9 cellular contexts compared by ENCODE assay signal in the genomic region with DNA sequence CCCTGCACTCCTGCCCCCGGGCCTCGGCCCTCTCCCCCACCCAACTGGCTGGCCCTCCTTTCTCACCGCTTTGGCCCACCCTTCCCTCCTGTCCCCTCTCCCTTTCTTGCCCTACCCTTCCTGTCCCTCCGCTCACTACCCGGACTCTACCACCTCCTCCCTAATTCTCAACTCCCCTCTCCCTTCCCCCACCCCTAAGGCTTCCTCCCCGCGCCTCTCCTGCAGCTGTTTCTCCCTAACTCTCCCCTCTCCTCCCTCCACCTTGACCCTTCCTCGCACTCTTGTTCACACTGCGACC. TPM values are rescaled to one million over a fixed set of nuclear protein-coding genes. Genes with fewer than 3 reads are reported as not detected.
DNase-seq lines count a peak whose midpoint lies in the region; ATAC-seq and TF ChIP-seq lines count a peak whose summit lies in the region.
"Had no signal": no experiment of that assay in that cellular context is flagged by ENCODE, and none has a peak within 500 bp of the region (broad histone marks: within the 10 kb centered on the region; RNA-seq: fewer than 3 reads in every experiment).

No MANE protein-coding gene starts in this region.

- H3K9ac ChIP-seq in colonic mucosa (ENCODE audit: low read depth in 2 of 2, low read length in 2 of 2) = peak overlapping the region; percentile 70 to 87

- no peaks in the 10 kb centered on the region for H3K36me3 Mint-ChIP-seq in activated CD4-positive, alpha-beta memory T cell treated with anti-CD3 and anti-CD28 coated beads for 36 hours
- no peaks in the 10 kb centered on the region for H3K36me3 Mint-ChIP-seq in activated CD4-positive, alpha-beta memory T cell treated with anti-CD3 and anti-CD28 coated beads, Interleukin-2, amount 10 ng/mL, durations not matched to agents 7 days and 5 days (ENCODE audit: low read depth)
- H3K36me3 Mint-ChIP-seq in memory B cell = peaks cover 4% of the 10 kb centered on the region
- peaks cover 4% of the 10 kb centered on the region for H3K36me3 Mint-ChIP-seq in type B pancreatic cell

- peaks cover 25% of the 10 kb centered on the region for H3K27me3 Mint-ChIP-seq in activated CD4-positive, alpha-beta memory T cell treated with anti-CD3 and anti-CD28 coated beads for 36 hours
- H3K27me3 Mint-ChIP-seq in activated CD4-positive, alpha-beta memory T cell treated with anti-CD3 and anti-CD28 coated beads, Interleukin-2, amount 10 ng/mL, durations not matched to agents 7 days and 5 days = peaks cover 42% of the 10 kb centered on the region
- no peaks in the 10 kb centered on the region for H3K27me3 Mint-ChIP-seq in memory B cell
- peaks cover 44% of the 10 kb centered on the region for H3K27me3 Mint-ChIP-seq in type B pancreatic cell

- H3K4me3 ChIP-seq in colonic mucosa (peak overlapping the region; percentile 36), tibial artery (peak overlapping the region; percentile 60), MG63 (no peak overlapping the region)
- H3K4me3 ChIP-seq: SK-N-MC had no signal

- TF ChIP-seq CTCF in colonic mucosa (IDR thresholded peaks at IDR 0.05) (no peak), tibial artery (IDR thresholded peaks at IDR 0.05) (no peak), type B pancreatic cell (conservative IDR thresholded peaks at IDR 0.05) (no peak)

- H3K4me1 Mint-ChIP-seq in activated CD4-positive, alpha-beta memory T cell treated with anti-CD3 and anti-CD28 coated beads for 36 hours (ENCODE audit: low read depth) = peaks cover 14% of the 10 kb centered on the region
- peaks cover 17% of the 10 kb centered on the region for H3K4me1 Mint-ChIP-seq in activated CD4-positive, alpha-beta memory T cell treated with anti-CD3 and anti-CD28 coated beads, Interleukin-2, amount 10 ng/mL, durations not matched to agents 7 days and 5 days
- peaks cover 44% of the 10 kb centered on the region for H3K4me1 Mint-ChIP-seq in memory B cell
- H3K4me1 Mint-ChIP-seq in type B pancreatic cell (ENCODE audit: unreplicated experiment) = peaks cover 18% of the 10 kb centered on the region

- DNase-seq in activated CD4-positive, alpha-beta memory T cell treated with anti-CD3 and anti-CD28 coated beads for 36 hours = no peak
- DNase-seq in activated CD4-positive, alpha-beta memory T cell treated with anti-CD3 and anti-CD28 coated beads, Interleukin-2, amount 10 ng/mL, durations not matched to agents 7 days and 5 days = no peak
- DNase-seq in colonic mucosa (no peak), memory B cell (ENCODE audit: low spot score in 2 of 2) (no peak), tibial artery (no peak), NCI-H1694 (lab: John Stamatoyannopoulos, UW) (no peak), MG63 (no peak), type B pancreatic cell (ENCODE audit: extremely low spot score, unreplicated experiment) (no peak)

- no peaks in the 10 kb centered on the region for H3K36me3 ChIP-seq in colonic mucosa
- peaks cover 0 to 2% (median under 1%) of the 10 kb centered on the region in 3 donors for H3K36me3 ChIP-seq in tibial artery
- no peaks in the 10 kb centered on the region for H3K36me3 ChIP-seq in MG63

- H3K27me3 ChIP-seq in colonic mucosa (no peaks in the 10 kb centered on the region), tibial artery (no peaks in the 10 kb centered on the region), MG63 (no peaks in the 10 kb centered on the region)

- POLR2A ChIA-PET in activated CD4-positive, alpha-beta memory T cell treated with anti-CD3 and anti-CD28 coated beads for 36 hours (lab: Charles Lee) = no interaction called here
- POLR2A ChIA-PET in activated CD4-positive, alpha-beta memory T cell treated with anti-CD3 and anti-CD28 coated beads, Interleukin-2, amount 10 ng/mL, durations not matched to agents 7 days and 5 days (lab: Charles Lee) = no interaction called here

- CTCF ChIA-PET in activated CD4-positive, alpha-beta memory T cell treated with anti-CD3 and anti-CD28 coated beads for 36 hours (lab: Charles Lee) = no interaction called here
- CTCF ChIA-PET in activated CD4-positive, alpha-beta memory T cell treated with anti-CD3 and anti-CD28 coated beads, Interleukin-2, amount 10 ng/mL, durations not matched to agents 7 days and 5 days (lab: Charles Lee) = no interaction called here

- H3K9me3 Mint-ChIP-seq in activated CD4-positive, alpha-beta memory T cell treated with anti-CD3 and anti-CD28 coated beads for 36 hours = no peaks in the 10 kb centered on the region
- H3K9me3 Mint-ChIP-seq in activated CD4-positive, alpha-beta memory T cell treated with anti-CD3 and anti-CD28 coated beads, Interleukin-2, amount 10 ng/mL, durations not matched to agents 7 days and 5 days = no peaks in the 10 kb centered on the region
- H3K9me3 Mint-ChIP-seq in memory B cell (no peaks in the 10 kb centered on the region), type B pancreatic cell (no peaks in the 10 kb centered on the region)

- peak overlapping the region; percentile 76 for H3K27ac ChIP-seq in colonic mucosa
- peak overlapping the region; percentile 78 to 81 for H3K27ac ChIP-seq in tibial artery
- H3K27ac ChIP-seq: SK-N-MC had no signal

- H3K9me3 ChIP-seq in colonic mucosa = no peaks in the 10 kb centered on the region
- no peaks in the 10 kb centered on the region for H3K9me3 ChIP-seq in tibial artery
- H3K9me3 ChIP-seq in MG63 = no peaks in the 10 kb centered on the region

- H3K4me1 ChIP-seq in colonic mucosa (no peaks in the 10 kb centered on the region), tibial artery (peaks cover 0 to 25% (median 6%) of the 10 kb centered on the region in 4 donors)

- peak overlapping the region; percentile 35 for H3K4me3 Mint-ChIP-seq in activated CD4-positive, alpha-beta memory T cell treated with anti-CD3 and anti-CD28 coated beads for 36 hours
- no peak overlapping the region for H3K4me3 Mint-ChIP-seq in activated CD4-positive, alpha-beta memory T cell treated with anti-CD3 and anti-CD28 coated beads, Interleukin-2, amount 10 ng/mL, durations not matched to agents 7 days and 5 days
- H3K4me3 Mint-ChIP-seq in memory B cell (peak overlapping the region; percentile 97), type B pancreatic cell (no peak overlapping the region)

- H3K27ac Mint-ChIP-seq in activated CD4-positive, alpha-beta memory T cell treated with anti-CD3 and anti-CD28 coated beads for 36 hours = no peak overlapping the region
- H3K27ac Mint-ChIP-seq in activated CD4-positive, alpha-beta memory T cell treated with anti-CD3 and anti-CD28 coated beads, Interleukin-2, amount 10 ng/mL, durations not matched to agents 7 days and 5 days = no peak overlapping the region
- H3K27ac Mint-ChIP-seq in memory B cell = peak overlapping the region; percentile 98
- no peak overlapping the region for H3K27ac Mint-ChIP-seq in type B pancreatic cell

- intact Hi-C loops in activated CD4-positive, alpha-beta memory T cell treated with anti-CD3 and anti-CD28 coated beads for 36 hours (cut with micrococcal nuclease) = loop anchor here (5.0 kb wide), 1 partner anchor 34 kb away; no protein-coding TSS in a partner anchor
- intact Hi-C loops in colonic mucosa (cut with DNase I) (no loop called here), tibial artery (cut with DNase I; ENCODE audit: low total_unique reads) (no loop called here)

- ATAC-seq in memory B cell (ENCODE audit: low read depth) = peak; percentile 3

RNA-seq across cellular contexts. Expression of a gene that starts 0.4 kb away (rescaled TPM):
- total RNA-seq in activated CD4-positive, alpha-beta memory T cell treated with anti-CD3 and anti-CD28 coated beads for 36 hours = 1 to 10 TPM; 1.3 to 1.8 TPM
- 1 to 10 TPM in 1 of 2 experiments, under 1 TPM in 1; 0.28 to 1.0 TPM for total RNA-seq in activated CD4-positive, alpha-beta memory T cell treated with anti-CD3 and anti-CD28 coated beads, Interleukin-2, amount 10 ng/mL, durations not matched to agents 7 days and 5 days
- total RNA-seq in colonic mucosa = 10 to 100 TPM in 1 of 2 donors, 1 to 10 TPM in 1; 6.6 to 14.4 TPM
- not detected in 2 replicates for total RNA-seq in MG63 (2014; rRNA removed; shearing (Covaris generic); ENCODE audit: low replicate concordance)
- total RNA-seq in type B pancreatic cell (ENCODE audit: low replicate concordance) = 2.3 and 3.5 TPM in 2 replicates

RNA-seq across cellular contexts. Expression of a gene that starts 19.9 kb away (rescaled TPM):
- 100 to 1,000 TPM; 271 to 279 TPM for total RNA-seq in activated CD4-positive, alpha-beta memory T cell treated with anti-CD3 and anti-CD28 coated beads for 36 hours
- 100 to 1,000 TPM; 293 to 299 TPM for total RNA-seq in activated CD4-positive, alpha-beta memory T cell treated with anti-CD3 and anti-CD28 coated beads, Interleukin-2, amount 10 ng/mL, durations not matched to agents 7 days and 5 days
- total RNA-seq in colonic mucosa = 1 to 10 TPM; 3.0 to 3.8 TPM
- total RNA-seq in MG63 (2014; rRNA removed; shearing (Covaris generic); ENCODE audit: low replicate concordance) = not detected in 2 replicates
- 0.70 and 1.1 TPM in 2 replicates for total RNA-seq in type B pancreatic cell (ENCODE audit: low replicate concordance)

RNA-seq across cellular contexts. Expression of a gene that starts 27.3 kb away (rescaled TPM):
- 1 to 10 TPM; 3.3 to 5.7 TPM for total RNA-seq in activated CD4-positive, alpha-beta memory T cell treated with anti-CD3 and anti-CD28 coated beads for 36 hours
- total RNA-seq in activated CD4-positive, alpha-beta memory T cell treated with anti-CD3 and anti-CD28 coated beads, Interleukin-2, amount 10 ng/mL, durations not matched to agents 7 days and 5 days = under 1 TPM in 1 of 2 experiments, not detected in 1; 0.30 TPM
- total RNA-seq in colonic mucosa = 10 to 100 TPM; 12.3 to 20.7 TPM
- 4.8 and 16.3 TPM in 2 replicates for total RNA-seq in MG63 (2014; rRNA removed; shearing (Covaris generic); ENCODE audit: low replicate concordance)
- total RNA-seq in type B pancreatic cell (ENCODE audit: low replicate concordance) = 162 and 218 TPM in 2 replicates

RNA-seq across cellular contexts. Expression of a gene that starts 37.6 kb away (rescaled TPM):
- total RNA-seq in activated CD4-positive, alpha-beta memory T cell treated with anti-CD3 and anti-CD28 coated beads for 36 hours = 100 to 1,000 TPM; 101 to 106 TPM
- total RNA-seq in activated CD4-positive, alpha-beta memory T cell treated with anti-CD3 and anti-CD28 coated beads, Interleukin-2, amount 10 ng/mL, durations not matched to agents 7 days and 5 days = 100 to 1,000 TPM; 101 to 110 TPM
- 10 to 100 TPM; 35.0 to 53.4 TPM for total RNA-seq in colonic mucosa
- 16.6 and 17.6 TPM in 2 replicates for total RNA-seq in MG63 (2014; rRNA removed; shearing (Covaris generic); ENCODE audit: low replicate concordance)
- 83.0 and 97.5 TPM in 2 replicates for total RNA-seq in type B pancreatic cell (ENCODE audit: low replicate concordance)

RNA-seq across cellular contexts. Expression of a gene that starts 45.2 kb away (rescaled TPM):
- 100 to 1,000 TPM; 127 to 139 TPM for total RNA-seq in activated CD4-positive, alpha-beta memory T cell treated with anti-CD3 and anti-CD28 coated beads for 36 hours
- 100 to 1,000 TPM in 1 of 2 experiments, 10 to 100 TPM in 1; 99.2 to 103 TPM for total RNA-seq in activated CD4-positive, alpha-beta memory T cell treated with anti-CD3 and anti-CD28 coated beads, Interleukin-2, amount 10 ng/mL, durations not matched to agents 7 days and 5 days
- total RNA-seq in colonic mucosa (100 to 1,000 TPM in 1 of 2 donors, 10 to 100 TPM in 1; 59.3 to 172 TPM), type B pancreatic cell (ENCODE audit: low replicate concordance) (105 and 120 TPM in 2 replicates)
- total RNA-seq in MG63 (2014; rRNA removed; shearing (Covaris generic); ENCODE audit: low replicate concordance) = 94.4 and 98.0 TPM in 2 replicates

Comparison
In these comparisons a context has a peak if more than half of its experiments do, and no peak if none do; other contexts are left out.
1. H3K4me3 Mint-ChIP-seq: peak in activated CD4-positive, alpha-beta memory T cell treated with anti-CD3 and anti-CD28 coated beads for 36 hours (single experiment) and memory B cell (single experiment); none in activated CD4-positive, alpha-beta memory T cell treated with anti-CD3 and anti-CD28 coated beads, Interleukin-2, amount 10 ng/mL, durations not matched to agents 7 days and 5 days (single experiment) and type B pancreatic cell (single experiment).
2. RNA of a gene that starts 19.9 kb away (total RNA-seq): 293 to 299 TPM in activated CD4-positive, alpha-beta memory T cell treated with anti-CD3 and anti-CD28 coated beads, Interleukin-2, amount 10 ng/mL, durations not matched to agents 7 days and 5 days and 271 to 279 TPM in activated CD4-positive, alpha-beta memory T cell treated with anti-CD3 and anti-CD28 coated beads for 36 hours; 3.0 to 3.8 TPM in colonic mucosa, 0.70 to 1.1 TPM in type B pancreatic cell and not detected in MG63; every median in the first group is over 10 times any median in the second.